In genomic region chr15:95916568-95916967, GRCh38 we compare ENCODE assay signal across 9 cellular contexts.
"Had no signal": no experiment of that assay in that cellular context is flagged by ENCODE, and none has a peak within 500 bp of the region (broad histone marks: within the 10 kb centered on the region; RNA-seq: fewer than 3 reads in every experiment).

No MANE protein-coding gene starts in this region.

- H3K27ac ChIP-seq: HL-60 had no signal

- H3K4me3 ChIP-seq: GM23338 had no signal

- H3K27ac Mint-ChIP-seq: GM23338, H9, IgD-negative memory B cell had no signal

- DNase-seq: H9, HCEC 1CT, KG1 had no signal

- H3K4me3 Mint-ChIP-seq: GM23338, H9, IgD-negative memory B cell had no signal

- H3K27me3 Mint-ChIP-seq: IgD-negative memory B cell had no signal

- H2AFZ ChIP-seq: GM23338 had no signal

- FAIRE-seq: H1, H54, HepG2 had no signal

- H3K36me3 Mint-ChIP-seq: IgD-negative memory B cell had no signal

- ATAC-seq: GM23338, HepG2 had no signal

- H3K9me3 Mint-ChIP-seq: GM23338, H9, IgD-negative memory B cell had no signal

- H3K4me2 ChIP-seq: GM23338 had no signal
